In genomic region chr1:113760102-113760804, GRCh38 we compare ENCODE assay signal across 8 cellular contexts. TPM values are rescaled to one million over a fixed set of nuclear protein-coding genes. Genes with fewer than 3 reads are reported as not detected.
A peak's percentile ranks its signal among the peaks of the same experiment; 100 is the strongest.
DNase-seq lines count a peak whose midpoint lies in the region; ATAC-seq and TF ChIP-seq lines count a peak whose summit lies in the region.

No MANE protein-coding gene starts in this region.

- H4K20me1 ChIP-seq in OCI-LY3 (ENCODE audit: insufficient read depth, low read length): no peaks in the 10 kb centered on the region

- peaks cover 16% of the 10 kb centered on the region for H3K79me1 ChIP-seq in trophoblast cell (ENCODE audit: low read length)

- no peak overlapping the region for H2BK5ac ChIP-seq in trophoblast cell (ENCODE audit: low read depth, low read length, poor library complexity)

- H3K27ac ChIP-seq in OCI-LY3 (ENCODE audit: low read length) (peak overlapping the region; percentile 92), endodermal cell (ENCODE audit: low read depth, low read length) (peak overlapping the region; percentile 99), trophoblast cell (ENCODE audit: low read depth, low read length) (peak overlapping the region; percentile 99)

- no peaks in the 10 kb centered on the region for H3K27me3 Mint-ChIP-seq in endodermal cell (ENCODE audit: insufficient read depth)

- no peaks in the 10 kb centered on the region for H3K9me3 ChIP-seq in OCI-LY3 (ENCODE audit: insufficient read depth, low read length)
- H3K9me3 ChIP-seq in endodermal cell (ENCODE audit: control insufficient read depth, low read length): no peaks in the 10 kb centered on the region
- no peaks in the 10 kb centered on the region for H3K9me3 ChIP-seq in trophoblast cell (ENCODE audit: insufficient read depth, low read depth, low read length)

- H4K8ac ChIP-seq in trophoblast cell (ENCODE audit: low read depth, low read length): no peak overlapping the region

- H3K79me2 ChIP-seq in OCI-LY3 (ENCODE audit: low read length): peaks cover 19% of the 10 kb centered on the region
- peaks cover 8% of the 10 kb centered on the region for H3K79me2 ChIP-seq in trophoblast cell (ENCODE audit: control insufficient read depth, insufficient read depth, low read length, poor library complexity)

- no peak overlapping the region for H4K91ac ChIP-seq in trophoblast cell (ENCODE audit: low read depth, low read length)

- peak overlapping the region; percentile 17 for H2BK120ac ChIP-seq in trophoblast cell (ENCODE audit: insufficient read depth, low read length, poor library complexity)

- H3K27ac Mint-ChIP-seq in endodermal cell: peak overlapping the region; percentile 99

- intact Hi-C loops in head of caudate nucleus (cut with DNase I): no loop called here

- H3K4me2 ChIP-seq in OCI-LY3 (ENCODE audit: low read length): peak overlapping the region; percentile 92
- H3K4me2 ChIP-seq in trophoblast cell (ENCODE audit: low read length): peak overlapping the region; percentile 98

- H4K12ac ChIP-seq in trophoblast cell (ENCODE audit: low read depth, low read length): no peak overlapping the region

- no peak overlapping the region for H3K14ac ChIP-seq in trophoblast cell (ENCODE audit: low read length)

- H3K9ac ChIP-seq in OCI-LY3 (ENCODE audit: low read length): peak overlapping the region; percentile 98
- H3K9ac ChIP-seq in endodermal cell (ENCODE audit: extremely low read depth, low read length, poor library complexity, severe bottlenecking): peak overlapping the region; percentile 92
- no peak overlapping the region for H3K9ac ChIP-seq in trophoblast cell (ENCODE audit: low read length)

- WGBS in endodermal cell (ENCODE audit: insufficient coverage in 1 of 2, insufficient read length in 1 of 2), 2 experiments: 82 to 85% methylated on average over 13 to 20 of the region's 20 CpGs
- no CpG with 5 or more reads among the region's 20 CpGs for WGBS in trophoblast cell (ENCODE audit: extremely low coverage, insufficient coverage, insufficient read length)

- DNase-seq in GM10266 (ENCODE audit: extremely low spot score) (no peak), endodermal cell (no peak), trophoblast cell (peak in 1 of 2 donors; percentile 5), NCI-H2196 (lab: John Stamatoyannopoulos, UW; ENCODE audit: unreplicated experiment) (no peak), superior temporal gyrus (ENCODE audit: extremely low spot score) (no peak), head of caudate nucleus (no peak)

- H3K4me3 Mint-ChIP-seq in endodermal cell: peak overlapping the region; percentile 85

- no peak overlapping the region for H3K23ac ChIP-seq in trophoblast cell (ENCODE audit: low read length)

- H3K4ac ChIP-seq in trophoblast cell (ENCODE audit: low read depth, low read length): no peak overlapping the region

- H3K27me3 ChIP-seq in OCI-LY3 (ENCODE audit: low read depth, low read length) (no peaks in the 10 kb centered on the region), endodermal cell (ENCODE audit: control insufficient read depth, insufficient read depth, low read length, poor library complexity, severe bottlenecking) (no peaks in the 10 kb centered on the region), trophoblast cell (ENCODE audit: insufficient read depth, low read length) (no peaks in the 10 kb centered on the region)

- H3K4me1 ChIP-seq in OCI-LY3 (ENCODE audit: low read length): peaks cover 12% of the 10 kb centered on the region; the same call in 1 of the 2 replicates
- peaks cover 4% of the 10 kb centered on the region for H3K4me1 ChIP-seq in endodermal cell (ENCODE audit: control insufficient read depth, insufficient read depth, low read length)
- peaks cover 0 to 2% of the 10 kb centered on the region in 2 experiments for H3K4me1 ChIP-seq in trophoblast cell (ENCODE audit: control insufficient read depth in 1 of 2, insufficient read depth in 2 of 2, low read length in 2 of 2)

- peak overlapping the region; percentile 90 for H3K4me3 ChIP-seq in OCI-LY3 (ENCODE audit: low read length)
- peak overlapping the region; percentile 86 for H3K4me3 ChIP-seq in endodermal cell (ENCODE audit: low read length)
- H3K4me3 ChIP-seq in trophoblast cell (ENCODE audit: low read depth, low read length): no peak overlapping the region

- no peak overlapping the region for H3K18ac ChIP-seq in trophoblast cell (ENCODE audit: low read length)

- H3K36me3 ChIP-seq in OCI-LY3 (replicated peaks; ENCODE audit: low read depth, low read length) (peaks cover 3% of the 10 kb centered on the region), endodermal cell (ENCODE audit: control insufficient read depth, insufficient read depth, low read length) (peaks cover 30% of the 10 kb centered on the region), trophoblast cell (ENCODE audit: control insufficient read depth in 1 of 2, insufficient read depth in 2 of 2, low read length in 2 of 2) (peaks cover 0 to 2% of the 10 kb centered on the region in 2 experiments)

- ATAC-seq in HG02610 (IDR thresholded peaks at IDR 0.05; ENCODE audit: unreplicated experiment): no peak

- peaks cover 20% of the 10 kb centered on the region for H3K4me1 Mint-ChIP-seq in endodermal cell

- H3K36me3 Mint-ChIP-seq in endodermal cell (ENCODE audit: low read depth): peaks cover 22% of the 10 kb centered on the region

- H2AK5ac ChIP-seq in trophoblast cell (ENCODE audit: low read length): no peak overlapping the region

- no peaks in the 10 kb centered on the region for H3K9me3 Mint-ChIP-seq in endodermal cell

- TF ChIP-seq CTCF in GM10266 (IDR thresholded peaks at IDR 0.05; ENCODE audit: control insufficient read depth, insufficient read depth, low read depth, missing control alignments) (peak; percentile 0), OCI-LY3 (IDR thresholded peaks at IDR 0.05; ENCODE audit: low read depth, low read length) (no peak; the same call in 1 of the 2 replicates), endodermal cell (conservative IDR thresholded peaks at IDR 0.05) (no peak)

- H2AFZ ChIP-seq in OCI-LY3 (ENCODE audit: low read depth, low read length): no peak overlapping the region
- peak overlapping the region; percentile 75 for H2AFZ ChIP-seq in trophoblast cell (ENCODE audit: insufficient read depth, low read length, poor library complexity)

- H2BK12ac ChIP-seq in trophoblast cell (ENCODE audit: low read length): no peak overlapping the region

RNA-seq across cellular contexts. Expression of gene PHTF1, which starts 1.0 kb away (rescaled TPM):
- 10 to 100 TPM; 43.8 to 56.5 TPM for total RNA-seq in endodermal cell
- polyA plus RNA-seq in endodermal cell (2013, experiment 1 of 2): 41.2 TPM
- polyA plus RNA-seq in endodermal cell (2013, experiment 2 of 2): 39.2 TPM
- 26.1 and 27.1 TPM in 2 replicates for polyA plus RNA-seq in trophoblast cell (2013)

RNA-seq across cellular contexts. Expression of gene RSBN1, which starts 52.0 kb away (rescaled TPM):
- total RNA-seq in endodermal cell: 10 to 100 TPM; 13.7 to 17.5 TPM
- polyA plus RNA-seq in endodermal cell (2013, experiment 1 of 2): 19.4 TPM
- polyA plus RNA-seq in endodermal cell (2013, experiment 2 of 2): 20.4 TPM
- polyA plus RNA-seq in trophoblast cell (2013): 5.7 TPM in 2 replicates
